10 cellular contexts compared by ENCODE assay signal in genomic region chr13:66887088-66887487, GRCh38.
DNase-seq lines count a peak whose midpoint lies in the region; ATAC-seq, FAIRE-seq and TF ChIP-seq lines count a peak whose summit lies in the region.
"Had no signal": no experiment of that assay in that cellular context is flagged by ENCODE, and none has a peak within 500 bp of the region (broad histone marks: within the 10 kb centered on the region; RNA-seq: fewer than 3 reads in every experiment).

No MANE protein-coding gene starts in this region.

- 54 to 73% methylated on average over 5 of the region's 5 CpGs for WGBS in pancreas, 2 donors

- DNase-seq in NCI-H446 (lab: John Stamatoyannopoulos, UW) (peak; percentile 3 to 55), kidney glomerular epithelial cell (lab: John Stamatoyannopoulos, UW) (peak; percentile 66), NCI-H526 (lab: John Stamatoyannopoulos, UW) (no peak), pancreas (no peak), urothelium cell line (ENCODE audit: low spot score) (no peak)
- no peak for DNase-seq in activated CD4-positive, alpha-beta T cell treated with anti-CD3 and anti-CD28 coated beads, Interleukin-2, amount 10 ng/mL, durations not matched to agents 24 days and 14 days
- DNase-seq: effector memory CD4-positive, alpha-beta T cell; NCI-H2107 had no signal

- no peaks in the 10 kb centered on the region for H3K9me3 ChIP-seq in pancreas

- no peak for TF ChIP-seq POLR2A in GM18505 (IDR thresholded peaks at IDR 0.05; ENCODE audit: borderline replicate concordance, extremely low read depth, insufficient read depth, insufficient read length)

- no peaks in the 10 kb centered on the region for H3K27me3 Mint-ChIP-seq in activated CD4-positive, alpha-beta T cell treated with anti-CD3 and anti-CD28 coated beads, Interleukin-2, amount 10 ng/mL, durations not matched to agents 24 days and 14 days

- no peak for TF ChIP-seq CTCF in pancreas (IDR thresholded peaks at IDR 0.05)

- no peaks in the 10 kb centered on the region for H3K36me3 Mint-ChIP-seq in activated CD4-positive, alpha-beta T cell treated with anti-CD3 and anti-CD28 coated beads, Interleukin-2, amount 10 ng/mL, durations not matched to agents 24 days and 14 days (ENCODE audit: low read depth)

- H3K4me3 ChIP-seq in pancreas = no peak overlapping the region

- no peaks in the 10 kb centered on the region for H3K4me1 ChIP-seq in pancreas

- intact Hi-C loops in activated CD4-positive, alpha-beta T cell treated with anti-CD3 and anti-CD28 coated beads, Interleukin-2, amount 10 ng/mL, durations not matched to agents 24 days and 14 days (cut with micrococcal nuclease) = no loop called here
- intact Hi-C loops in pancreas (cut with DNase I) = no loop called here

- H3K27ac Mint-ChIP-seq in activated CD4-positive, alpha-beta T cell treated with anti-CD3 and anti-CD28 coated beads, Interleukin-2, amount 10 ng/mL, durations not matched to agents 24 days and 14 days = no peak overlapping the region

- peak; percentile 96 for ATAC-seq in GM18505 (IDR thresholded peaks at IDR 0.05; ENCODE audit: unreplicated experiment)
- peak; percentile 62 for ATAC-seq in HG02610 (IDR thresholded peaks at IDR 0.05; ENCODE audit: unreplicated experiment)
- ATAC-seq in pancreas = no peak

- H3K27ac ChIP-seq in pancreas = no peak overlapping the region

- H3K4me1 Mint-ChIP-seq in activated CD4-positive, alpha-beta T cell treated with anti-CD3 and anti-CD28 coated beads, Interleukin-2, amount 10 ng/mL, durations not matched to agents 24 days and 14 days = no peaks in the 10 kb centered on the region

- H3K4me3 Mint-ChIP-seq in activated CD4-positive, alpha-beta T cell treated with anti-CD3 and anti-CD28 coated beads, Interleukin-2, amount 10 ng/mL, durations not matched to agents 24 days and 14 days = no peak overlapping the region

- H3K36me3 ChIP-seq in pancreas = no peaks in the 10 kb centered on the region

- no peaks in the 10 kb centered on the region for H3K9me3 Mint-ChIP-seq in activated CD4-positive, alpha-beta T cell treated with anti-CD3 and anti-CD28 coated beads, Interleukin-2, amount 10 ng/mL, durations not matched to agents 24 days and 14 days

- FAIRE-seq in pancreas (lab: Jason Lieb, UNC) (no peak), urothelium cell line (lab: Jason Lieb, UNC) (no peak)

- no peaks in the 10 kb centered on the region for H3K27me3 ChIP-seq in pancreas

Comparison
In these comparisons a context has a peak if more than half of its experiments do, and no peak if none do; other contexts are left out.
1. ATAC-seq: peak in GM18505 (single experiment) and HG02610 (single experiment); none in pancreas (0 of 4).
2. DNase-seq: peak in NCI-H446 (2 of 2) and kidney glomerular epithelial cell (single experiment); none in activated CD4-positive, alpha-beta T cell treated with anti-CD3 and anti-CD28 coated beads, Interleukin-2, amount 10 ng/mL, durations not matched to agents 24 days and 14 days (single experiment), NCI-H526 (0 of 2), pancreas (0 of 6) and urothelium cell line (single experiment).